8 cellular contexts compared by ENCODE assay signal in genomic region chr12:8242881-8243681, GRCh38. TPM values are rescaled to one million over a fixed set of nuclear protein-coding genes. Genes with fewer than 3 reads are reported as not detected.
DNase-seq lines count a peak whose midpoint lies in the region; ATAC-seq and TF ChIP-seq lines count a peak whose summit lies in the region.
"Not testable (repeated sequence)": the region's sequence is repeated elsewhere in the genome, so short reads cannot be mapped to it uniquely, and the experiment has no call there.

No MANE protein-coding gene starts in this region.

- peak overlapping the region; percentile 64 for H2AFZ ChIP-seq in KMS-11 (ENCODE audit: low read depth)

- not testable (repeated sequence) for H3K4me3 ChIP-seq in KMS-11 (IDR thresholded peaks at IDR 0.05; ENCODE audit: insufficient read depth, low read depth, low read length)
- H3K4me3 ChIP-seq in Panc1 (ENCODE audit: low read depth in 2 of 2, low read length in 2 of 2) (peak overlapping the region; percentile 48 to 62), epithelial cell of proximal tubule (ENCODE audit: low read depth, low read length) (peak overlapping the region; percentile 81), mucosa of descending colon (peak overlapping the region; percentile 75)

- H3K4me2 ChIP-seq in KMS-11: not testable (repeated sequence)

- H3K79me2 ChIP-seq in KMS-11 (ENCODE audit: insufficient read depth, low read depth): not testable (repeated sequence)

- not testable (repeated sequence) for BruUV-seq in Panc1 (replicated peaks; lab: Mats Ljungman, UMichigan)

- H3K9me3 ChIP-seq in Panc1 (ENCODE audit: control insufficient read depth, insufficient read depth, low read depth, low read length); mucosa of descending colon: not testable (repeated sequence)

- not testable (repeated sequence) for TF ChIP-seq CTCF in KMS-11 (conservative IDR thresholded peaks at IDR 0.05; ENCODE audit: low read depth, low read length); Panc1 (IDR thresholded peaks at IDR 0.05); epithelial cell of proximal tubule (conservative IDR thresholded peaks at IDR 0.05; ENCODE audit: low read depth, low read length); mucosa of descending colon (IDR thresholded peaks at IDR 0.05)

- H3K27me3 Mint-ChIP-seq in activated T-cell treated with anti-CD3 and anti-CD28 coated beads, Interleukin-2, amount 50 U/mL, for 4 hours (ENCODE audit: low read depth): not testable (repeated sequence)

- not testable (repeated sequence) for H3K27me3 ChIP-seq in KMS-11 (ENCODE audit: insufficient read depth, low read depth); Panc1 (ENCODE audit: control insufficient read depth, insufficient read depth, low read length)

- POLR2A ChIA-PET in Panc1 (lab: Charles Lee): not testable (repeated sequence)

- CTCF ChIA-PET in Panc1 (lab: Charles Lee): not testable (repeated sequence)

- ATAC-seq in GM21619 (IDR thresholded peaks at IDR 0.05; ENCODE audit: unreplicated experiment) (peak; percentile 86), Panc1 (peak; percentile 100), mucosa of descending colon (peak; percentile 100)
- ATAC-seq in activated T-cell treated with anti-CD3 and anti-CD28 coated beads, Interleukin-2, amount 50 U/mL, for 4 hours: peak; percentile 100

- H3K27ac ChIP-seq in KMS-11: peak overlapping the region; percentile 66
- not testable (repeated sequence) for H3K27ac ChIP-seq in Panc1 (ENCODE audit: low read length)

- not testable (repeated sequence) for H3K9me3 Mint-ChIP-seq in activated T-cell treated with anti-CD3 and anti-CD28 coated beads, Interleukin-2, amount 50 U/mL, for 4 hours

- in situ Hi-C loops in Panc1 (cut with HindIII; ENCODE audit: low pct_unique_long_range_greater_than_20kb, low sequenced_read_pairs): not testable (repeated sequence)

- H3K4me1 ChIP-seq in KMS-11 (ENCODE audit: low read depth, poor library complexity, severe bottlenecking): peaks cover 23% of the 10 kb centered on the region
- H3K4me1 ChIP-seq in Panc1 (ENCODE audit: control insufficient read depth, insufficient read depth, low read length); mucosa of descending colon (ENCODE audit: low read depth): not testable (repeated sequence)

- peak overlapping the region; percentile 81 for H3K9ac ChIP-seq in KMS-11

- intact Hi-C loops in Panc1 (cut with micrococcal nuclease; ENCODE audit: unreplicated experiment); mucosa of descending colon (cut with DNase I, micrococcal nuclease): not testable (repeated sequence)

- not testable (repeated sequence) for H4K20me1 ChIP-seq in KMS-11 (ENCODE audit: insufficient read depth)

- peak overlapping the region; percentile 91 for H3K4me3 Mint-ChIP-seq in activated T-cell treated with anti-CD3 and anti-CD28 coated beads, Interleukin-2, amount 50 U/mL, for 4 hours

- not testable (repeated sequence) for H3K36me3 ChIP-seq in KMS-11 (ENCODE audit: insufficient read depth); Panc1 (ENCODE audit: control insufficient read depth, insufficient read depth, low read length); mucosa of descending colon (ENCODE audit: low read depth)

- H3K4me1 Mint-ChIP-seq in activated T-cell treated with anti-CD3 and anti-CD28 coated beads, Interleukin-2, amount 50 U/mL, for 4 hours (ENCODE audit: low read depth): peaks cover 11% of the 10 kb centered on the region

- H3K36me3 Mint-ChIP-seq in activated T-cell treated with anti-CD3 and anti-CD28 coated beads, Interleukin-2, amount 50 U/mL, for 4 hours (ENCODE audit: insufficient read depth): not testable (repeated sequence)

- peak; percentile 91 for DNase-seq in D341Med (ENCODE audit: low spot score)
- DNase-seq in Panc1 (ENCODE audit: low read depth, low spot score): peak; percentile 62
- DNase-seq in activated T-cell treated with anti-CD3 and anti-CD28 coated beads, Interleukin-2, amount 50 U/mL, for 4 hours: peak; percentile 100
- DNase-seq in epithelial cell of proximal tubule (ENCODE audit: low read depth): peak; percentile 60
- DNase-seq in mucosa of descending colon: peak; percentile 99 to 100 (median 99)
- peak; percentile 95 to 98 for DNase-seq in stimulated activated CD8-positive, alpha-beta memory T cell treated with anti-CD3 and anti-CD28 coated beads, Interleukin-15, amount 100 ng/mL, for 48 hours (ENCODE audit: low read depth in 2 of 2)

RNA-seq across cellular contexts. Expression of gene FAM90A1, which starts 15.7 kb away (rescaled TPM):
- not detected for total RNA-seq in Panc1 (2021; ENCODE audit: unreplicated experiment)
- polyA plus RNA-seq in Panc1 (2012; ENCODE audit: insufficient read length): not detected
- under 1 TPM in 1 of 3 donors, not detected in 2; 0.34 TPM for total RNA-seq in activated T-cell treated with anti-CD3 and anti-CD28 coated beads, Interleukin-2, amount 50 U/mL, for 4 hours
- total RNA-seq in epithelial cell of proximal tubule: 0.23 TPM in 1 of 2 replicates, not detected in the other
- under 1 TPM in 1 of 3 donors, not detected in 2; 0.36 TPM for total RNA-seq in mucosa of descending colon
